Comparison of ENCODE assay signal across 18 cellular contexts in the genomic region with DNA sequence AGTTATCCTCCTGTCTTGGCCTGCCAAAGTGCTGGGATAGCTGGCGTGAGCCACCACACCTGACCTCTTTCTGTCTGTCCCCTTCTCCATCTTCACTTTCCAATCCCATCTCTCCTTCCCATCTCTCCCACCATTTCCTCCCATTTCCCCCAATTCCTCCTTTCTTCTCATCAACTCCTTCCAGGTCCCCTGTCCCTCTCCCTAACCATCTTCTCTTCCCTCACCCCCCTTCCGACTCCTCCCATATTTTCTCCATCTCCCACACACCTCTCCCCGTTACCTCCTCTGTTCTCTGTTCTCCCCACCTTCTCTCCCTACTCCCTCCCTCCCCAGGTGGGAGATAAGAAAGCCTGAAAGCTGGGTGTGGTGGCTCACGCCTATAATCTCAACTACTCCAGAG. TPM values are rescaled to one million over a fixed set of nuclear protein-coding genes. Genes with fewer than 3 reads are reported as not detected.
"Had no signal": no experiment of that assay in that cellular context is flagged by ENCODE, and none has a peak within 500 bp of the region (broad histone marks: within the 10 kb centered on the region; RNA-seq: fewer than 3 reads in every experiment).

No MANE protein-coding gene starts in this region.

- H3K4me3 Mint-ChIP-seq: stimulated activated effector memory CD8-positive, alpha-beta T cell treated with anti-CD3 and anti-CD28 coated beads, Interleukin-12 subunit alpha, Interleukin-12 subunit beta, amount 100 ng/mL, for 72 hours had no signal

- FAIRE-seq: frontal cortex, keratinocyte had no signal

- H3K27me3 ChIP-seq: ovary, sigmoid colon, testis, upper lobe of left lung had no signal

- H3K9me3 ChIP-seq: lower lobe of right lung, ovary, sigmoid colon, testis, upper lobe of left lung had no signal

- H3K36me3 ChIP-seq: ovary had no signal

- H3K9me3 Mint-ChIP-seq: mesothelial cell of epicardium; stimulated activated effector memory CD8-positive, alpha-beta T cell treated with anti-CD3 and anti-CD28 coated beads, Interleukin-12 subunit alpha, Interleukin-12 subunit beta, amount 100 ng/mL, for 72 hours had no signal

- H3K36me3 Mint-ChIP-seq: mesothelial cell of epicardium had no signal

- H3K4me1 ChIP-seq: testis had no signal

- ATAC-seq: activated CD4-positive, CD25-positive, alpha-beta regulatory T cell treated with anti-CD3 and anti-CD28 coated beads, Interleukin-2, amount 50 U/mL, for 24 hours; lower lobe of right lung; stimulated activated effector memory CD8-positive, alpha-beta T cell treated with anti-CD3 and anti-CD28 coated beads, Interleukin-12 subunit alpha, Interleukin-12 subunit beta, amount 100 ng/mL, for 72 hours had no signal

- H3K27ac ChIP-seq: coronary artery, lower lobe of right lung, ovary, testis, upper lobe of left lung had no signal

- DNase-seq: activated CD4-positive, alpha-beta T cell treated with anti-CD3 and anti-CD28 coated beads, Interleukin-2, amount 50 U/mL, for 1 hour; activated CD8-positive, alpha-beta memory T cell treated with anti-CD3 and anti-CD28 coated beads, Interleukin-2, amount 50 U/mL, for 48 hours; activated gamma-delta T cell; activated T-cell treated with anti-CD3 and anti-CD28 coated beads, Interleukin-2, amount 50 U/mL, for 48 hours; anterior cingulate cortex; effector CD4-positive, alpha-beta T cell; lower lobe of right lung; sigmoid colon; stimulated activated CD4-positive, alpha-beta T cell treated with anti-CD3 and anti-CD28 coated beads, Interleukin-4, amount 100 ng/mL, for 24 hours; testis; upper lobe of left lung had no signal

- H3K4me1 Mint-ChIP-seq: mesothelial cell of epicardium had no signal

- H3K4me3 ChIP-seq: coronary artery, lower lobe of right lung, ovary, sigmoid colon, testis, upper lobe of left lung had no signal

- H3K27ac Mint-ChIP-seq: mesothelial cell of epicardium had no signal

RNA-seq across cellular contexts. Expression of a gene that starts 54.7 kb away (rescaled TPM):
- total RNA-seq: sigmoid colon had no signal
